1 cellular context compared by ENCODE assay signal in genomic region chr20:62805365-62805710, GRCh38.
TF ChIP-seq lines count a peak whose summit lies in the region.

No MANE protein-coding gene starts in this region.

TF ChIP-seq in HepG2, 621 proteins besides CTCF, POLR2A, EP300 and RAD21 (continued from another document and continues in another):
- TF ChIP-seq ZXDC (CRISPR knock-in tag; IDR thresholded peaks at IDR 0.05) (no peak), NFIB (CRISPR knock-in tag; IDR thresholded peaks at IDR 0.05; ENCODE audit: borderline replicate concordance) (no peak), ARNTL (CRISPR knock-in tag; IDR thresholded peaks at IDR 0.05) (no peak), NR2F1 (CRISPR knock-in tag; IDR thresholded peaks at IDR 0.05) (no peak), ZNF839 (CRISPR knock-in tag; IDR thresholded peaks at IDR 0.05; ENCODE audit: borderline replicate concordance) (no peak; the same call in 1 of the 2 replicates), CAMTA2 (CRISPR knock-in tag; IDR thresholded peaks at IDR 0.05; ENCODE audit: borderline replicate concordance) (no peak), ZBTB21 (CRISPR knock-in tag; IDR thresholded peaks at IDR 0.05) (no peak), TBL1XR1 (IDR thresholded peaks at IDR 0.05; ENCODE audit: borderline replicate concordance, low read length, partially characterized antibody) (no peak), NR0B2 (CRISPR knock-in tag; IDR thresholded peaks at IDR 0.05) (no peak), HNRNPUL1 (IDR thresholded peaks at IDR 0.05; ENCODE audit: low read depth, low read length) (no peak), ARID3A (IDR thresholded peaks at IDR 0.05; ENCODE audit: low read depth, low read length) (no peak), MAFK (conservative IDR thresholded peaks at IDR 0.05 in 1 of 2, IDR thresholded peaks at IDR 0.05 in 1 of 2; ENCODE audit: low read length in 2 of 2) (no peak), KDM2A (CRISPR knock-in tag; IDR thresholded peaks at IDR 0.05; ENCODE audit: borderline replicate concordance, low read depth) (no peak), ZSCAN9 (CRISPR knock-in tag; IDR thresholded peaks at IDR 0.05; ENCODE audit: borderline replicate concordance) (no peak), MXD3 (CRISPR knock-in tag; IDR thresholded peaks at IDR 0.05) (no peak), TBP (CRISPR knock-in tag; IDR thresholded peaks at IDR 0.05) (no peak), TEAD2 (CRISPR knock-in tag; IDR thresholded peaks at IDR 0.05) (no peak), SNAI1 (CRISPR knock-in tag; IDR thresholded peaks at IDR 0.05; ENCODE audit: borderline replicate concordance) (no peak), EHMT2 (IDR thresholded peaks at IDR 0.05; ENCODE audit: borderline replicate concordance, low read depth, low read length) (no peak), KLF9 (CRISPR knock-in tag; IDR thresholded peaks at IDR 0.05; ENCODE audit: low read depth) (0 out of 2 replicates have a peak, but pooled peaks have one; percentile 5), ZBTB14 (CRISPR knock-in tag; IDR thresholded peaks at IDR 0.05) (no peak), KDM4B (CRISPR knock-in tag; IDR thresholded peaks at IDR 0.05) (no peak), ZNF703 (CRISPR knock-in tag; IDR thresholded peaks at IDR 0.05; ENCODE audit: borderline replicate concordance) (peak; percentile 71; the same call in 1 of the 2 replicates), ETS1 (CRISPR knock-in tag; IDR thresholded peaks at IDR 0.05) (no peak), ZFYVE20 (CRISPR knock-in tag; IDR thresholded peaks at IDR 0.05; ENCODE audit: borderline replicate concordance, low read depth) (peak; percentile 85; the same call in 1 of the 2 replicates), ZNF747 (CRISPR knock-in tag; IDR thresholded peaks at IDR 0.05; ENCODE audit: borderline replicate concordance) (no peak), ZBTB44 (CRISPR knock-in tag; IDR thresholded peaks at IDR 0.05) (0 out of 2 replicates have a peak, but pooled peaks have one; percentile 14), JDP2 (CRISPR knock-in tag; IDR thresholded peaks at IDR 0.05; ENCODE audit: borderline replicate concordance) (no peak; the same call in 1 of the 2 replicates), PHF21A (CRISPR knock-in tag; IDR thresholded peaks at IDR 0.05) (no peak), ZNF280B (CRISPR knock-in tag; IDR thresholded peaks at IDR 0.05; ENCODE audit: borderline replicate concordance) (peak; percentile 28; the same call in 1 of the 2 replicates), ZNF598 (CRISPR knock-in tag; IDR thresholded peaks at IDR 0.05; ENCODE audit: borderline replicate concordance) (0 out of 2 replicates have a peak, but pooled peaks have one; percentile 22), RBFOX2 (IDR thresholded peaks at IDR 0.05; ENCODE audit: low read depth, low read length) (no peak), ZMAT3 (CRISPR knock-in tag; conservative IDR thresholded peaks at IDR 0.05) (no peak), TGIF2 (CRISPR knock-in tag; IDR thresholded peaks at IDR 0.05) (no peak), ONECUT2 (CRISPR knock-in tag; IDR thresholded peaks at IDR 0.05) (no peak), ZNF281 (CRISPR knock-in tag; IDR thresholded peaks at IDR 0.05; ENCODE audit: borderline replicate concordance) (no peak), NFYB (CRISPR knock-in tag; IDR thresholded peaks at IDR 0.05) (no peak), TCF7L2 (IDR thresholded peaks at IDR 0.05; ENCODE audit: low read depth, low read length) (no peak), MTF2 (CRISPR knock-in tag; IDR thresholded peaks at IDR 0.05; ENCODE audit: borderline replicate concordance) (no peak), NCOA2 (CRISPR knock-in tag; IDR thresholded peaks at IDR 0.05) (no peak), ZNF263 (CRISPR knock-in tag; IDR thresholded peaks at IDR 0.05) (no peak), MXI1 (IDR thresholded peaks at IDR 0.05; ENCODE audit: borderline replicate concordance, low read depth, low read length) (no peak), TAF15 (IDR thresholded peaks at IDR 0.05; ENCODE audit: low read depth, low read length, poor library complexity, severe bottlenecking) (no peak), TBX3 (IDR thresholded peaks at IDR 0.05; ENCODE audit: borderline replicate concordance) (no peak), ZNF883 (CRISPR knock-in tag; IDR thresholded peaks at IDR 0.05; ENCODE audit: not compliant biosample characterization) (no peak), ZNF746 (CRISPR knock-in tag; IDR thresholded peaks at IDR 0.05) (0 out of 2 replicates have a peak, but pooled peaks have one; percentile 40), NCOA5 (CRISPR knock-in tag; IDR thresholded peaks at IDR 0.05) (no peak), TRIM22 (IDR thresholded peaks at IDR 0.05) (no peak), MTA3 (CRISPR knock-in tag; IDR thresholded peaks at IDR 0.05) (0 out of 2 replicates have a peak, but pooled peaks have one; percentile 62), ZFY (CRISPR knock-in tag; IDR thresholded peaks at IDR 0.05) (no peak), ZNF543 (CRISPR knock-in tag; IDR thresholded peaks at IDR 0.05) (no peak), BCL3 (CRISPR knock-in tag; IDR thresholded peaks at IDR 0.05) (no peak), TSC22D2 (CRISPR knock-in tag; IDR thresholded peaks at IDR 0.05; ENCODE audit: borderline replicate concordance) (0 out of 2 replicates have a peak, but pooled peaks have one; percentile 15)
